35 cellular contexts compared by ENCODE assay signal in the genomic region with DNA sequence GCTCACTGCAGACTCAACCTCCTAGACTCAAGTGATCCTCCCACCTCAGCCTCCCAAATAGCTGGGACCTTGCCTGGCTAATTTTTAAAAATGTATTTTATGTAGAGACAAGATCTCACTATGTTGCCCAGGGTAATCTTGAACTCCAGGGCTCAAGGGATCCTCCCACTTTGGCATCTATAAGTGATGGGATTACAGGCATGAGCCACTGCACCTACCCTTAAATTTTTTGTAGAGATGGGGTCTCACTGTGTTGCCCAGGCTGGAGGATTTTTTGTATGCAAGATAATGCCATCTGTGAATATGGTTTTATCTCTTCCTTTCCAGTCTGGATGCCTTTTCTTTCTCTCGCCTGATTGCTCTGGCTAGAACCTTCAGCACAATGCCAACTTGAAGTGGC.
"Had no signal": no experiment of that assay in that cellular context is flagged by ENCODE, and none has a peak within 500 bp of the region (broad histone marks: within the 10 kb centered on the region; RNA-seq: fewer than 3 reads in every experiment).

No MANE protein-coding gene starts in this region.

- H3K36me3 ChIP-seq: MG63 had no signal

- DNase-seq: Karpas-422, Kasumi-1, MG63, MM.1S, MV-4-11, NCI-H1048, NCI-H1092 treated with DMSO at 0.1 percent for 48 hours, NCI-H1105, NCI-H1105 treated with DMSO at 0.1 percent for 48 hours, NCI-H1417, NCI-H1417 treated with DMSO at 0.1 percent for 48 hours, NCI-H1436, NCI-H1436 treated with DMSO at 0.1 percent for 48 hours, NCI-H146, NCI-H1694, NCI-H1694 treated with DMSO at 0.1 percent for 48 hours, NCI-H187, NCI-H187 treated with DMSO at 0.1 percent for 48 hours, NCI-H1930, NCI-H2029, NCI-H2029 treated with DMSO at 0.1 percent for 48 hours, NCI-H2081, NCI-H2081 treated with DMSO at 0.1 percent for 48 hours, NCI-H2107, NCI-H2171, NCI-H2171 treated with DMSO at 0.1 percent for 48 hours, NCI-H2227 treated with DMSO at 0.1 percent for 48 hours, NCI-H226, NCI-H345, NCI-H446, NCI-H446 treated with DMSO at 0.1 percent for 48 hours, NCI-H510A, NCI-H510A treated with DMSO at 0.1 percent for 48 hours, NCI-H524, NCI-H524 treated with DMSO at 0.1 percent for 48 hours had no signal

- H3K9me3 ChIP-seq: MG63 had no signal

- H3K4me3 ChIP-seq: MG63 had no signal
